Comparison of ENCODE assay signal across 28 cellular contexts in genomic region chr6:79628466-79629288, GRCh38.
"Had no signal": no experiment of that assay in that cellular context is flagged by ENCODE, and none has a peak within 500 bp of the region (broad histone marks: within the 10 kb centered on the region; RNA-seq: fewer than 3 reads in every experiment).

No MANE protein-coding gene starts in this region.

- H3K27ac ChIP-seq: brain microvascular endothelial cell, gastrocnemius medialis, hepatocyte, neutrophil, prostate gland, suprapubic skin, tibial artery had no signal

- DNase-seq: activated CD4-positive, alpha-beta memory T cell treated with anti-CD3 and anti-CD28 coated beads, Interleukin-2, amount 10 ng/mL, durations not matched to agents 7 days and 5 days; activated CD4-positive, alpha-beta T cell treated with anti-CD3 and anti-CD28 coated beads for 1 hour; activated CD4-positive, alpha-beta T cell treated with anti-CD3 and anti-CD28 coated beads, Interleukin-2, amount 10 ng/mL, durations not matched to agents 7 days and 5 days; activated CD8-positive, alpha-beta memory T cell treated with anti-CD3 and anti-CD28 coated beads, Interleukin-2, amount 50 U/mL, for 48 hours; activated gamma-delta T cell; activated naive CD4-positive, alpha-beta T cell treated with anti-CD3 and anti-CD28 coated beads, Interleukin-2, amount 10 ng/mL, durations not matched to agents 7 days and 5 days; activated naive CD8-positive, alpha-beta T cell treated with anti-CD3 and anti-CD28 coated beads, Interleukin-2, amount 10 ng/mL, durations not matched to agents 7 days and 5 days; activated T-cell treated with anti-CD3 and anti-CD28 coated beads, Interleukin-2, amount 50 U/mL, for 24 hours; amniotic stem cell; brain microvascular endothelial cell; cortex of kidney; gastrocnemius medialis; glutamatergic neuron; islet precursor cell; left ventricle myocardium superior; mammary epithelial cell; retina; stimulated activated CD4-positive, alpha-beta T cell treated with anti-CD3 and anti-CD28 coated beads, Interleukin-2, amount 100 ng/mL, for 24 hours; stimulated activated naive B cell treated with anti-CD40 and anti-IgM and Interleukin-4, amounts not matched to agents 10 μg/mL and 1 μg/mL and 100 μg/mL, for 72 hours; T-helper 2 cell; tibial artery had no signal

- H3K4me1 ChIP-seq: gastrocnemius medialis, prostate gland had no signal

- H3K4me3 Mint-ChIP-seq: activated CD4-positive, alpha-beta memory T cell treated with anti-CD3 and anti-CD28 coated beads, Interleukin-2, amount 10 ng/mL, durations not matched to agents 7 days and 5 days; activated CD4-positive, alpha-beta T cell treated with anti-CD3 and anti-CD28 coated beads, Interleukin-2, amount 10 ng/mL, durations not matched to agents 7 days and 5 days; activated naive CD4-positive, alpha-beta T cell treated with anti-CD3 and anti-CD28 coated beads, Interleukin-2, amount 10 ng/mL, durations not matched to agents 7 days and 5 days; activated naive CD8-positive, alpha-beta T cell treated with anti-CD3 and anti-CD28 coated beads, Interleukin-2, amount 10 ng/mL, durations not matched to agents 7 days and 5 days; activated T-cell treated with anti-CD3 and anti-CD28 coated beads, Interleukin-2, amount 50 U/mL, for 24 hours; stimulated activated naive B cell treated with anti-CD40 and anti-IgM and Interleukin-4, amounts not matched to agents 10 μg/mL and 1 μg/mL and 100 μg/mL, for 72 hours; WTC11 had no signal

- ATAC-seq: gastrocnemius medialis; left ventricle myocardium superior; stimulated activated naive B cell treated with anti-CD40 and anti-IgM and Interleukin-4, amounts not matched to agents 10 μg/mL and 1 μg/mL and 100 μg/mL, for 72 hours; WTC11 had no signal

- H3K4me3 ChIP-seq: gastrocnemius medialis, hepatocyte, prostate gland, smooth muscle cell, suprapubic skin, tibial artery had no signal

- H3K27ac Mint-ChIP-seq: activated CD4-positive, alpha-beta memory T cell treated with anti-CD3 and anti-CD28 coated beads, Interleukin-2, amount 10 ng/mL, durations not matched to agents 7 days and 5 days; activated CD4-positive, alpha-beta T cell treated with anti-CD3 and anti-CD28 coated beads, Interleukin-2, amount 10 ng/mL, durations not matched to agents 7 days and 5 days; activated naive CD4-positive, alpha-beta T cell treated with anti-CD3 and anti-CD28 coated beads, Interleukin-2, amount 10 ng/mL, durations not matched to agents 7 days and 5 days; activated naive CD8-positive, alpha-beta T cell treated with anti-CD3 and anti-CD28 coated beads, Interleukin-2, amount 10 ng/mL, durations not matched to agents 7 days and 5 days; activated T-cell treated with anti-CD3 and anti-CD28 coated beads, Interleukin-2, amount 50 U/mL, for 24 hours; nephron; stimulated activated naive B cell treated with anti-CD40 and anti-IgM and Interleukin-4, amounts not matched to agents 10 μg/mL and 1 μg/mL and 100 μg/mL, for 72 hours; WTC11 had no signal

- H3K9me3 Mint-ChIP-seq: activated CD4-positive, alpha-beta memory T cell treated with anti-CD3 and anti-CD28 coated beads, Interleukin-2, amount 10 ng/mL, durations not matched to agents 7 days and 5 days; activated CD4-positive, alpha-beta T cell treated with anti-CD3 and anti-CD28 coated beads, Interleukin-2, amount 10 ng/mL, durations not matched to agents 7 days and 5 days; activated naive CD4-positive, alpha-beta T cell treated with anti-CD3 and anti-CD28 coated beads, Interleukin-2, amount 10 ng/mL, durations not matched to agents 7 days and 5 days; activated naive CD8-positive, alpha-beta T cell treated with anti-CD3 and anti-CD28 coated beads, Interleukin-2, amount 10 ng/mL, durations not matched to agents 7 days and 5 days; activated T-cell treated with anti-CD3 and anti-CD28 coated beads, Interleukin-2, amount 50 U/mL, for 24 hours; nephron; stimulated activated naive B cell treated with anti-CD40 and anti-IgM and Interleukin-4, amounts not matched to agents 10 μg/mL and 1 μg/mL and 100 μg/mL, for 72 hours; WTC11 had no signal

- H3K36me3 ChIP-seq: brain microvascular endothelial cell, gastrocnemius medialis, neutrophil, prostate gland, suprapubic skin, tibial artery had no signal

- H3K9me3 ChIP-seq: gastrocnemius medialis, neutrophil, prostate gland, suprapubic skin, tibial artery had no signal

- H3K27me3 ChIP-seq: brain microvascular endothelial cell, gastrocnemius medialis, hepatocyte, suprapubic skin, tibial artery had no signal

- H3K36me3 Mint-ChIP-seq: activated naive CD4-positive, alpha-beta T cell treated with anti-CD3 and anti-CD28 coated beads, Interleukin-2, amount 10 ng/mL, durations not matched to agents 7 days and 5 days; activated naive CD8-positive, alpha-beta T cell treated with anti-CD3 and anti-CD28 coated beads, Interleukin-2, amount 10 ng/mL, durations not matched to agents 7 days and 5 days; stimulated activated naive B cell treated with anti-CD40 and anti-IgM and Interleukin-4, amounts not matched to agents 10 μg/mL and 1 μg/mL and 100 μg/mL, for 72 hours; WTC11 had no signal
